ENCODE assay signal across 8 cellular contexts in the genomic region with DNA sequence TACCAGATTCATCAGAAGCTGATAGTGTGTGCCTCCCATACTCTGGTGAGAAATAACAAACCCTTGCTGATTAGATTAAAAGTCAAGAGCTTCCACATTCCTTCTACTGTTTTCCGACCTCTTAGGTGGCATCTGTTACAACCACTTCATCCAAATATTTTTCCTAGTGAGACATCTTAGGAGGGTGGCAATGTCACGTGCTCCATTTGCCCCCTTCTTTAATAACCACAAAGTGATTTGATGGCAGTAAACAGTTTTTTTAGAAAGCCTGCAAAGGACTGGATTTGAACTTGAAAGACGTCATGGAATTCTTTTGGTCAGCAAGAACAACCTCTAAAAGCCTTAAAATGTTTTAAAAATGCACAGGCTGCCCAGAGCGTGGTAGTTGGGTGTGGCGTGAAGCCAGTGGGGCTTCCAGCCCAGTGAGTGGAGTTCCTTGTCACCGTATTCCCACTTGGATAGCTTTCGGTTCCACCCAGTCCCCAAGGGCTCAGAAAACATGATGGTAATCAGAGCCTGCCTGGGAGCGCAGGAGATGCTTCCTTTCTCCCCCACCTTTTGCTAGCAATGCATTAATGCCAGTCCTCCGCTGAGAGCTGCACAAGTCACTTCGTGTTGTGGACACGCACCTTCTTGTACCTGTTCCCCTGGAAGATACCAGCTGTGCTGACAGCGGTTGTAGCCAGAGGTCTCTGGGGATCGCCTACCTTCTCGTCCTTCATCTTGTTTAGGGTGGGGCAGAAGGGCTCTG.
DNase-seq lines count a peak whose midpoint lies in the region; ATAC-seq and TF ChIP-seq lines count a peak whose summit lies in the region.

No MANE protein-coding gene starts in this region.

- no peaks in the 10 kb centered on the region for H3K9me2 ChIP-seq in Loucy (replicated peaks; ENCODE audit: low read depth, low read length)

- peaks cover 76% of the 10 kb centered on the region for H3K4me1 ChIP-seq in Loucy (ENCODE audit: insufficient read depth, low read length, poor library complexity, severe bottlenecking)

- no peak for TF ChIP-seq CTCF in Loucy (conservative IDR thresholded peaks at IDR 0.05; ENCODE audit: low read length)
- TF ChIP-seq CTCF in chondrocyte (IDR thresholded peaks at IDR 0.05), result no peak
- TF ChIP-seq CTCF in nephron (IDR thresholded peaks at IDR 0.05; ENCODE audit: unreplicated experiment in 3 of 3), result no peak

- no peaks in the 10 kb centered on the region for H4K20me1 ChIP-seq in Loucy (ENCODE audit: insufficient read depth, low read length, poor library complexity, severe bottlenecking)

- peak overlapping the region; percentile 75 for H3K4me2 ChIP-seq in Loucy (ENCODE audit: low read depth, low read length, poor library complexity, severe bottlenecking)

- no peak overlapping the region for H2AFZ ChIP-seq in Loucy (ENCODE audit: low read length)

- H3K4me1 Mint-ChIP-seq in chondrocyte (ENCODE audit: low read depth) (peaks cover 49% of the 10 kb centered on the region), nephron (peaks cover 67% of the 10 kb centered on the region)

- H3K79me2 ChIP-seq in Loucy (ENCODE audit: insufficient read depth, low read length), result peaks cover 10% of the 10 kb centered on the region; the same call in 1 of the 2 replicates

- peak overlapping the region; percentile 70 for H3K4me3 ChIP-seq in Loucy (ENCODE audit: low read length, poor library complexity, severe bottlenecking)

- no peaks in the 10 kb centered on the region for H3K9me3 ChIP-seq in Loucy (ENCODE audit: insufficient read depth, low read depth, low read length)

- H3K27ac Mint-ChIP-seq in chondrocyte (ENCODE audit: unreplicated experiment) (peak overlapping the region; percentile 77), nephron (peak overlapping the region; percentile 75 to 93 (median 83))

- peak overlapping the region; percentile 61 for H3K9ac ChIP-seq in Loucy (ENCODE audit: low read depth, low read length, poor library complexity, severe bottlenecking)

- no peaks in the 10 kb centered on the region for H3K36me3 ChIP-seq in Loucy (ENCODE audit: insufficient read depth, low read length)

- ATAC-seq in HG02623 (IDR thresholded peaks at IDR 0.05; ENCODE audit: unreplicated experiment), result no peak
- no peak for ATAC-seq in GM18868 (IDR thresholded peaks at IDR 0.05; ENCODE audit: unreplicated experiment)

- H3K9me3 Mint-ChIP-seq in chondrocyte (ENCODE audit: low read depth) (no peaks in the 10 kb centered on the region), nephron (no peaks in the 10 kb centered on the region)

- DNase-seq in AG20443 (ENCODE audit: low spot score), result peak; percentile 80
- no peak for DNase-seq in chondrocyte (ENCODE audit: low spot score)
- DNase-seq in NCI-H748 treated with DMSO at 0.1 percent for 48 hours (lab: John Stamatoyannopoulos, UW), result no peak
- DNase-seq in NCI-H2196 treated with DMSO at 0.1 percent for 48 hours (lab: John Stamatoyannopoulos, UW; ENCODE audit: unreplicated experiment), result no peak

- H3K27me3 Mint-ChIP-seq in chondrocyte (ENCODE audit: low read depth), result no peaks in the 10 kb centered on the region
- no peaks in the 10 kb centered on the region for H3K27me3 Mint-ChIP-seq in nephron (ENCODE audit: low read depth)

- H3K36me3 Mint-ChIP-seq in chondrocyte (ENCODE audit: low read depth) (peaks cover under 1% of the 10 kb centered on the region), nephron (ENCODE audit: low read depth) (peaks cover 17% of the 10 kb centered on the region)

- H3K4me3 Mint-ChIP-seq in chondrocyte (ENCODE audit: unreplicated experiment), result no peak overlapping the region
- peak overlapping the region; percentile 29 to 77 (median 62) for H3K4me3 Mint-ChIP-seq in nephron

- H3F3A ChIP-seq in Loucy (ENCODE audit: low read depth), result peaks cover 4% of the 10 kb centered on the region; the same call in 1 of the 2 replicates

- H3K27me3 ChIP-seq in Loucy (ENCODE audit: insufficient read depth, low read length, poor library complexity, severe bottlenecking), result no peaks in the 10 kb centered on the region
